ENCODE assay signal across 15 cellular contexts in genomic region chr22:23511627-23512347, GRCh38.
"Had no signal": no experiment of that assay in that cellular context is flagged by ENCODE, and none has a peak within 500 bp of the region (broad histone marks: within the 10 kb centered on the region; RNA-seq: fewer than 3 reads in every experiment).

No MANE protein-coding gene starts in this region.

- H3K36me3 ChIP-seq: cardiac muscle cell had no signal

- H3K27ac ChIP-seq: cardiac muscle cell, hepatocyte, SK-N-MC, testis had no signal

- H3K27me3 ChIP-seq: cardiac muscle cell, hepatocyte, testis had no signal

- H3K79me2 ChIP-seq: hepatocyte had no signal

- H3K4me3 ChIP-seq: cardiac muscle cell, hepatocyte, SK-N-MC, testis had no signal

- H2AFZ ChIP-seq: hepatocyte had no signal

- DNase-seq: activated CD4-positive, alpha-beta T cell treated with anti-CD3 and anti-CD28 coated beads, Interleukin-2, amount 50 U/mL, for 4 hours; activated gamma-delta T cell treated with Interleukin-2 at 50 U/mL for 16 hours; activated T-cell treated with anti-CD3 and anti-CD28 coated beads for 4 hours; amniotic stem cell; effector memory CD8-positive, alpha-beta T cell; left cardiac atrium; mesendoderm; stimulated activated naive CD8-positive, alpha-beta T cell treated with anti-CD3 and anti-CD28 coated beads, Interleukin-15, amount 100 ng/mL, for 72 hours; testis had no signal

- H3K4me1 ChIP-seq: testis had no signal

- H3K27me3 Mint-ChIP-seq: stimulated activated naive CD8-positive, alpha-beta T cell treated with anti-CD3 and anti-CD28 coated beads, Interleukin-15, amount 100 ng/mL, for 72 hours had no signal

- H3K4me3 Mint-ChIP-seq: activated T-helper 1 cell treated with anti-CD3 and anti-CD28 coated beads, Interleukin-12 subunit alpha, Interleukin-12 subunit beta, Interleukin-2, Interleukin-4 antibody, amounts not matched to agents 30 ng/mL and 10 ng/mL and 1 ng/mL, durations not matched to agents 14 hours and 24 hours and 36 hours; effector memory CD8-positive, alpha-beta T cell; stimulated activated naive CD8-positive, alpha-beta T cell treated with anti-CD3 and anti-CD28 coated beads, Interleukin-15, amount 100 ng/mL, for 72 hours had no signal

- H3K9me3 ChIP-seq: testis had no signal

- H3K27ac Mint-ChIP-seq: activated naive CD4-positive, alpha-beta T cell treated with anti-CD3 and anti-CD28 coated beads, Interleukin-2, amount 50 U/mL, for 72 hours; activated T-helper 1 cell treated with anti-CD3 and anti-CD28 coated beads, Interleukin-12 subunit alpha, Interleukin-12 subunit beta, Interleukin-2, Interleukin-4 antibody, amounts not matched to agents 30 ng/mL and 10 ng/mL and 1 ng/mL, durations not matched to agents 14 hours and 24 hours and 36 hours; effector memory CD8-positive, alpha-beta T cell; stimulated activated naive CD8-positive, alpha-beta T cell treated with anti-CD3 and anti-CD28 coated beads, Interleukin-15, amount 100 ng/mL, for 72 hours had no signal

- H3K36me3 Mint-ChIP-seq: activated naive CD4-positive, alpha-beta T cell treated with anti-CD3 and anti-CD28 coated beads, Interleukin-2, amount 50 U/mL, for 72 hours had no signal

- ATAC-seq: activated naive CD4-positive, alpha-beta T cell treated with anti-CD3 and anti-CD28 coated beads, Interleukin-2, amount 50 U/mL, for 72 hours; effector memory CD8-positive, alpha-beta T cell; left cardiac atrium; stimulated activated naive CD8-positive, alpha-beta T cell treated with anti-CD3 and anti-CD28 coated beads, Interleukin-15, amount 100 ng/mL, for 72 hours had no signal

- FAIRE-seq: TTC549 had no signal

- H3K9me3 Mint-ChIP-seq: activated naive CD4-positive, alpha-beta T cell treated with anti-CD3 and anti-CD28 coated beads, Interleukin-2, amount 50 U/mL, for 72 hours; activated T-helper 1 cell treated with anti-CD3 and anti-CD28 coated beads, Interleukin-12 subunit alpha, Interleukin-12 subunit beta, Interleukin-2, Interleukin-4 antibody, amounts not matched to agents 30 ng/mL and 10 ng/mL and 1 ng/mL, durations not matched to agents 14 hours and 24 hours and 36 hours; effector memory CD8-positive, alpha-beta T cell; stimulated activated naive CD8-positive, alpha-beta T cell treated with anti-CD3 and anti-CD28 coated beads, Interleukin-15, amount 100 ng/mL, for 72 hours had no signal

- H3K4me2 ChIP-seq: hepatocyte had no signal

- H3K4me1 Mint-ChIP-seq: stimulated activated naive CD8-positive, alpha-beta T cell treated with anti-CD3 and anti-CD28 coated beads, Interleukin-15, amount 100 ng/mL, for 72 hours had no signal
